Comparison of ENCODE assay signal across 10 cellular contexts in the genomic region with DNA sequence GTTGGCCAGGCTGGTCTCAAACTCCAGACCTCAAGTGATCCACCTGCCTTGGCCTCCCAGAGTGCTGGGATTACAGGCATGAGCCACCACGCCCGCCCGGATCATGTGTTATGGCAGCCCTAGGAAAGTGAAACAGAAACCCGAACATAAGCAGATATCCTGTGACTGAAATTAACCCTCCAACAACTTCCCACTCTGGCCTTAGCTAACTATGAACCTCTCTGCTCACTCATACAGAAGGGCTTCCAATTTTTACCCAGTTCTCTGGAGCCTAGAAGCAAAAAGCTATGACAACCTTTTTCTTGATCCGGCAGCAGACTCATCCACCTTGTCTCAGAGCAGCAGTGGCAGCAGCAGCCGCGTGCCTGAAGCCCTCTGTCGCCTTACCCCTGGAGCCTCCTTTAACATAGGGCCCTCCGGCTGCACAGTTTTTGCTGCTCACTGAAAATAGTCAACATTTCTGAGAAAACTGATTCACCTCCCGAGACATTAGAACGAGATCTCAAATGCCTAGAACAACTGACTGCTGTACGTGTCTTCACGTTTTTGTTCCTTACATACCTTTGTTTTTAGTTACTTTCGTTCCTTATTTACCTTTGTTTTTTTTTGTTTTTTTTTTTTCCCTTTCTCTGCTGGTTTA. TPM values are rescaled to one million over a fixed set of nuclear protein-coding genes. Genes with fewer than 3 reads are reported as not detected.
DNase-seq lines count a peak whose midpoint lies in the region; ATAC-seq lines count a peak whose summit lies in the region.
"Had no signal": no experiment of that assay in that cellular context is flagged by ENCODE, and none has a peak within 500 bp of the region (broad histone marks: within the 10 kb centered on the region; RNA-seq: fewer than 3 reads in every experiment).

No MANE protein-coding gene starts in this region.

- peaks cover 8% of the 10 kb centered on the region for H3K36me3 Mint-ChIP-seq in stimulated activated memory B cell treated with anti-CD40 and anti-IgM and Interleukin-4, amounts not matched to agents 10 μg/mL and 1 μg/mL and 100 μg/mL, for 72 hours

- no peaks in the 10 kb centered on the region for H3K27me3 Mint-ChIP-seq in stimulated activated memory B cell treated with anti-CD40 and anti-IgM and Interleukin-4, amounts not matched to agents 10 μg/mL and 1 μg/mL and 100 μg/mL, for 72 hours

- peak overlapping the region; percentile 72 for H3K27ac Mint-ChIP-seq in stimulated activated memory B cell treated with anti-CD40 and anti-IgM and Interleukin-4, amounts not matched to agents 10 μg/mL and 1 μg/mL and 100 μg/mL, for 72 hours

- peak overlapping the region; percentile 64 for H3K4me3 Mint-ChIP-seq in stimulated activated memory B cell treated with anti-CD40 and anti-IgM and Interleukin-4, amounts not matched to agents 10 μg/mL and 1 μg/mL and 100 μg/mL, for 72 hours

- H3K4me1 Mint-ChIP-seq in stimulated activated memory B cell treated with anti-CD40 and anti-IgM and Interleukin-4, amounts not matched to agents 10 μg/mL and 1 μg/mL and 100 μg/mL, for 72 hours = peaks cover 40% of the 10 kb centered on the region

- peak; percentile 31 for DNase-seq in activated CD4-positive, alpha-beta T cell treated with anti-CD3 and anti-CD28 coated beads, Interleukin-2, amount 50 U/mL, for 1 hour
- no peak for DNase-seq in left cardiac atrium
- DNase-seq in NCI-H2107 treated with DMSO at 0.1 percent for 48 hours (lab: John Stamatoyannopoulos, UW; ENCODE audit: unreplicated experiment) = no peak
- DNase-seq in islet precursor cell = no peak
- DNase-seq in hepatic stellate cell (ENCODE audit: low spot score) = no peak
- DNase-seq in amniotic stem cell (lab: John Stamatoyannopoulos, UW) = no peak
- DNase-seq: NCI-H2107 had no signal

- intact Hi-C loops in left cardiac atrium (cut with DNase I) = no loop called here

- H3K9me3 Mint-ChIP-seq in stimulated activated memory B cell treated with anti-CD40 and anti-IgM and Interleukin-4, amounts not matched to agents 10 μg/mL and 1 μg/mL and 100 μg/mL, for 72 hours = no peaks in the 10 kb centered on the region

- ATAC-seq in HG03097 (IDR thresholded peaks at IDR 0.05; ENCODE audit: low FRiP score, unreplicated experiment) = peak; percentile 64
- ATAC-seq in left cardiac atrium = peak; percentile 44 to 57
- ATAC-seq in stimulated activated memory B cell treated with anti-CD40 and anti-IgM and Interleukin-4, amounts not matched to agents 10 μg/mL and 1 μg/mL and 100 μg/mL, for 72 hours = peak; percentile 75
- ATAC-seq: body of pancreas had no signal

RNA-seq across cellular contexts. Expression of gene CBR1, which starts 9.3 kb away (rescaled TPM):
- 10 to 100 TPM; 25.3 to 34.8 TPM for total RNA-seq in left cardiac atrium

RNA-seq across cellular contexts. Expression of gene SETD4, which starts 18.8 kb away (rescaled TPM):
- total RNA-seq in left cardiac atrium = 10 to 100 TPM; 11.5 TPM

RNA-seq across cellular contexts. Expression of gene CBR3, which starts 55.7 kb away (rescaled TPM):
- total RNA-seq in left cardiac atrium = 1 to 10 TPM; 4.9 to 7.5 TPM
